ENCODE assay signal across 8 cellular contexts in the genomic region with DNA sequence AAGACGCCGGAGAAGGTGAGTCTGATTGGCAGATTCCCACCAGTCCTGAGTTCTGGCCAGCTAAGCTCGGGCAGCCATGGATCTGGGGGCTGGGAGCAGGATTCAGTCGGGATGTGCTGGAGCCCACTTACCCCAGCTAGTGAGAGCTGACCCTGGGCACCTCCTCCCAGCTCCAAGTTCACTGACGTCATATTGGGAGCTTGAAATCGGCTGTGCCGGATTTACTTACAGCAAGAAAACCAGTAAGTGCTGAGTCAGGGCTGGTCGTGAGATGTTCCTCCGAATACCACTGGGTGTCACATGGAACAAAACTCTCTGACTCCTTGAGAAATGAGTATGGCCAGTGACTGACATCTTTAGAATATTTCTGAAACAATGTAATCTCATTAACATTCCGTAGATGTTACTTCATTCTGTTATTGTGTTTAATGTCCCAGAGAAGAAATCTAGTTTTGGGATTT.
DNase-seq lines count a peak whose midpoint lies in the region; ATAC-seq and TF ChIP-seq lines count a peak whose summit lies in the region.

No MANE protein-coding gene starts in this region.

- no peak for ATAC-seq in effector memory CD8-positive, alpha-beta T cell (replicated peaks)
- no peak for ATAC-seq in HG03175 (IDR thresholded peaks at IDR 0.05; ENCODE audit: unreplicated experiment)

- H3K4me1 Mint-ChIP-seq in Calu3 (ENCODE audit: low read depth, unreplicated experiment) = peaks cover 14% of the 10 kb centered on the region
- peaks cover 0 to 3% of the 10 kb centered on the region in 2 donors for H3K4me1 Mint-ChIP-seq in effector memory CD8-positive, alpha-beta T cell (ENCODE audit: low read depth in 2 of 2)

- intact Hi-C loops in Calu3 (cut with micrococcal nuclease; ENCODE audit: unreplicated experiment) = loop anchor here (1.0 to 10.0 kb wide), 2 partner anchors 557 to 713 kb away; no protein-coding TSS in a partner anchor

- CTCF ChIA-PET in Calu3 (lab: Charles Lee) = interaction anchor here (0.6 to 1.7 kb wide), 2 partner anchors 153 to 557 kb away, joined by 3 to 5 read pairs; no protein-coding TSS in a partner anchor

- H3K36me3 Mint-ChIP-seq in Calu3 (ENCODE audit: insufficient read depth, unreplicated experiment) = no peaks in the 10 kb centered on the region
- H3K36me3 Mint-ChIP-seq in effector memory CD8-positive, alpha-beta T cell (ENCODE audit: insufficient read depth) = no peaks in the 10 kb centered on the region

- BruUV-seq in Calu3 (replicated peaks; lab: Mats Ljungman, UMichigan) = no TSS peak

- H3K9me3 Mint-ChIP-seq in Calu3 (ENCODE audit: low read depth, unreplicated experiment) = no peaks in the 10 kb centered on the region
- H3K9me3 Mint-ChIP-seq in effector memory CD8-positive, alpha-beta T cell = no peaks in the 10 kb centered on the region

- no peaks in the 10 kb centered on the region for H3K36me3 ChIP-seq in MG63

- no peaks in the 10 kb centered on the region for H3K27me3 Mint-ChIP-seq in Calu3 (ENCODE audit: unreplicated experiment)
- H3K27me3 Mint-ChIP-seq in effector memory CD8-positive, alpha-beta T cell = peaks cover 35 to 59% of the 10 kb centered on the region in 2 donors

- DNase-seq in Calu3 = peak; percentile 67
- DNase-seq in MG63 = peak; percentile 86
- DNase-seq in dermis blood vessel endothelial cell = peak; percentile 93
- peak; percentile 3 to 87 for DNase-seq in lung microvascular endothelial cell (ENCODE audit: low read depth in 2 of 2)
- DNase-seq in NCI-H187 treated with DMSO at 0.1 percent for 48 hours (lab: John Stamatoyannopoulos, UW) = no peak
- no peak for DNase-seq in effector memory CD8-positive, alpha-beta T cell
- no peak for DNase-seq in GM20000 (ENCODE audit: low spot score)

- TF ChIP-seq CTCF in Calu3 (IDR thresholded peaks at IDR 0.05; ENCODE audit: unreplicated experiment) (peak; percentile 44), GM20000 (IDR thresholded peaks at IDR 0.05; ENCODE audit: extremely low read depth, missing control alignments) (no peak)

- H3K27me3 ChIP-seq in MG63 = no peaks in the 10 kb centered on the region

- no peak overlapping the region for H3K27ac Mint-ChIP-seq in Calu3 (ENCODE audit: unreplicated experiment)
- H3K27ac Mint-ChIP-seq in effector memory CD8-positive, alpha-beta T cell = no peak overlapping the region

- H3K4me3 ChIP-seq in MG63 = no peak overlapping the region

- no peak overlapping the region for H3K4me3 Mint-ChIP-seq in Calu3 (ENCODE audit: low read depth, unreplicated experiment)
- no peak overlapping the region for H3K4me3 Mint-ChIP-seq in effector memory CD8-positive, alpha-beta T cell

- H3K9me3 ChIP-seq in MG63 = no peaks in the 10 kb centered on the region

Comparison
In these comparisons a context has a peak if more than half of its experiments do, and no peak if none do; other contexts are left out.
1. DNase-seq: peak in Calu3 (single experiment), MG63 (single experiment), dermis blood vessel endothelial cell (single experiment) and lung microvascular endothelial cell (2 of 2); none in NCI-H187 treated with DMSO at 0.1 percent for 48 hours (single experiment), effector memory CD8-positive, alpha-beta T cell (0 of 3) and GM20000 (single experiment).